ENCODE assay signal across 8 cellular contexts in the genomic region with DNA sequence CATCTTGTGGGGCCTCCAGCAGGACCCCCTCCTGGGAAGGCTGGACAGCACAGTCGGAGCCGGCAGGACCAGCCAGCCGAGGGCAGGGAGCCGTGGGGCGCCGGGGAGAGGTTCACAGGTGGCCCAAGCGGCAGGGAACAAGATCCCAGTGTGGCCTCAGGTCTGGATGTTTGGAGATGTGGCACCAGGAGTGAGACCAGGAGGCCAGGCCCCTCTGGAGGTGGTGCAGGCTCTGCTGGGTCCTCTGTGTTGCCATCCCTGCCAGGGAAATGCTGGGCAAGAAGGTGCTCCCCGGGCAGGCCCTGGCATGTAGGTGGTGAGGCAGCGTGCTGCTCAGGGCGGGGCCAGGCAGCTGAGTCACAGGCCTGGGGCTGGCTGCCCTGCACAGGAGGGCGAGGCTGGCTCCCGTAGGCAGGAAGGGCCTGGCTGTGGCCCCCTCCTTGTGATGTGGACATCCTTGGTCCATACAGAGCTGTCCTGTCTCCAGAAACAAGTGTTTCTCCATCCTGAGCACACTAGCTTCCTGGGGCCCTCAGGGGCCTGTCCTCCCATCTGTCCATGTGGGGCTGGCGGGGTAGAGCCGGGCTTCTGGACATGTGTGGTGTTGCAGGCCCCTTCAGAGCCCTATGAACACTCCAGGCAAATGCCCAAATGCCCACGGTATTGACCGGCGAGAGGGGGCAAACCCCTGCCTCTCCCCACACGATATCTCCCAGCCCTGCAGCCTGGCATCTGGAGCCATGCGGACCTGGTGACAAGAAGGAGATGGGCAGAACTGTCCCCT. TPM values are rescaled to one million over a fixed set of nuclear protein-coding genes. Genes with fewer than 3 reads are reported as not detected.
DNase-seq lines count a peak whose midpoint lies in the region; ATAC-seq and TF ChIP-seq lines count a peak whose summit lies in the region.

No MANE protein-coding gene starts in this region.

- H4K20me1 ChIP-seq in DND-41 (ENCODE audit: insufficient read depth, low read length), result peaks cover 14% of the 10 kb centered on the region

- H3K36me3 ChIP-seq in DND-41 (ENCODE audit: insufficient read depth, low read length), result no peaks in the 10 kb centered on the region
- no peaks in the 10 kb centered on the region for H3K36me3 ChIP-seq in CD8-positive, alpha-beta memory T cell (ENCODE audit: insufficient read depth, low read length)

- H3K4me2 ChIP-seq in DND-41 (ENCODE audit: insufficient read depth, low read length), result no peak overlapping the region

- H3K4me3 ChIP-seq in DND-41 (ENCODE audit: low read depth in 1 of 2, low read length in 2 of 2) (no peak overlapping the region), astrocyte of the spinal cord (ENCODE audit: low read depth, low read length) (no peak overlapping the region)
- no peak overlapping the region for H3K4me3 ChIP-seq in CD8-positive, alpha-beta memory T cell (ENCODE audit: low read length)

- no peaks in the 10 kb centered on the region for H3K27me3 Mint-ChIP-seq in CD8-positive, alpha-beta memory T cell

- ATAC-seq in DND-41 (ENCODE audit: insufficient read depth, low read depth), result peak; percentile 51; the same call in 1 of the 3 replicates

- no peak for TF ChIP-seq CTCF in DND-41 (IDR thresholded peaks at IDR 0.05; ENCODE audit: borderline replicate concordance, extremely low read depth, low read length, poor library complexity, severe bottlenecking)
- no peak for TF ChIP-seq CTCF in astrocyte of the spinal cord (IDR thresholded peaks at IDR 0.05; ENCODE audit: low read depth, low read length)

- H2AFZ ChIP-seq in DND-41 (ENCODE audit: low read depth, low read length), result no peak overlapping the region

- H3K4me1 Mint-ChIP-seq in CD8-positive, alpha-beta memory T cell, result no peaks in the 10 kb centered on the region

- no peaks in the 10 kb centered on the region for H3K9me3 Mint-ChIP-seq in CD8-positive, alpha-beta memory T cell

- no peaks in the 10 kb centered on the region for H3K27me3 ChIP-seq in DND-41 (ENCODE audit: insufficient read depth, low read length, poor library complexity)
- no peaks in the 10 kb centered on the region for H3K27me3 ChIP-seq in CD8-positive, alpha-beta memory T cell (ENCODE audit: insufficient read depth, low read length, poor library complexity, severe bottlenecking)

- POLR2A ChIA-PET in CD8-positive, alpha-beta memory T cell (lab: Charles Lee), result no interaction called here

- no peaks in the 10 kb centered on the region for H3K79me2 ChIP-seq in DND-41 (ENCODE audit: insufficient read depth, low read length)

- CTCF ChIA-PET in CD8-positive, alpha-beta memory T cell (lab: Charles Lee), result no interaction called here

- H3K9ac ChIP-seq in DND-41 (ENCODE audit: low read depth, low read length), result no peak overlapping the region

- in situ Hi-C loops in astrocyte of the spinal cord (cut with HindIII; ENCODE audit: low sequenced_read_pairs), result no loop called here

- H3K27ac Mint-ChIP-seq in CD8-positive, alpha-beta memory T cell, result no peak overlapping the region

- no peak for DNase-seq in DND-41
- DNase-seq in NCI-H1105 treated with DMSO at 0.1 percent for 48 hours (lab: John Stamatoyannopoulos, UW), result peak; percentile 46
- DNase-seq in astrocyte of the spinal cord (ENCODE audit: low read depth, low spot score), result peak; percentile 46
- DNase-seq in myocyte (ENCODE audit: low read depth), result peak; percentile 69
- DNase-seq in SKM-1 (lab: John Stamatoyannopoulos, UW; ENCODE audit: unreplicated experiment), result no peak
- DNase-seq in GOT3 (lab: John Stamatoyannopoulos, UW), result no peak
- DNase-seq in CD8-positive, alpha-beta memory T cell, result no peak
- DNase-seq in putamen (ENCODE audit: low spot score), result no peak

- H3K4me1 ChIP-seq in DND-41 (ENCODE audit: insufficient read depth, low read length), result no peaks in the 10 kb centered on the region
- no peaks in the 10 kb centered on the region for H3K4me1 ChIP-seq in CD8-positive, alpha-beta memory T cell (ENCODE audit: insufficient read depth, low read length)

- H3K4me3 Mint-ChIP-seq in CD8-positive, alpha-beta memory T cell, result no peak overlapping the region

- H3K27ac ChIP-seq in DND-41 (ENCODE audit: low read length), result no peak overlapping the region
- no peak overlapping the region for H3K27ac ChIP-seq in CD8-positive, alpha-beta memory T cell (ENCODE audit: low read depth, low read length)

- no peaks in the 10 kb centered on the region for H3K36me3 Mint-ChIP-seq in CD8-positive, alpha-beta memory T cell

- H3K9me3 ChIP-seq in DND-41 (ENCODE audit: insufficient read depth, low read length, severe bottlenecking), result no peaks in the 10 kb centered on the region
- H3K9me3 ChIP-seq in CD8-positive, alpha-beta memory T cell (ENCODE audit: low read length), result no peaks in the 10 kb centered on the region

RNA-seq across cellular contexts. Expression of gene HGFAC, which starts 4.8 kb away (rescaled TPM):
- 0.47 and 0.48 TPM in 2 replicates for total RNA-seq in myocyte
- polyA plus RNA-seq in myocyte (2012), result 1.3 TPM
- not detected for total RNA-seq in CD8-positive, alpha-beta memory T cell
- not detected for polyA plus RNA-seq in CD8-positive, alpha-beta memory T cell

RNA-seq across cellular contexts. Expression of gene DOK7, which starts 26.1 kb away (rescaled TPM):
- 112 and 228 TPM in 2 replicates for total RNA-seq in myocyte
- polyA plus RNA-seq in myocyte (2012), result 86.3 TPM
- not detected for total RNA-seq in CD8-positive, alpha-beta memory T cell
- not detected for polyA plus RNA-seq in CD8-positive, alpha-beta memory T cell

Comparison
In these comparisons a context has a peak if more than half of its experiments do, and no peak if none do; other contexts are left out.
1. DNase-seq: peak in NCI-H1105 treated with DMSO at 0.1 percent for 48 hours (single experiment), astrocyte of the spinal cord (single experiment) and myocyte (single experiment); none in DND-41 (single experiment), SKM-1 (single experiment), GOT3 (single experiment), CD8-positive, alpha-beta memory T cell (0 of 5) and putamen (single experiment).
2. RNA of gene DOK7, which starts 26.1 kb away (total RNA-seq): 112 to 228 TPM in myocyte; not detected in CD8-positive, alpha-beta memory T cell; every median in the first group is over 100 times any median in the second.